ENCODE assay signal across 33 cellular contexts in genomic region chr11:133501643-133502535, GRCh38. TPM values are rescaled to one million over a fixed set of nuclear protein-coding genes. Genes with fewer than 3 reads are reported as not detected.
A peak's percentile ranks its signal among the peaks of the same experiment; 100 is the strongest.
DNase-seq lines count a peak whose midpoint lies in the region; ATAC-seq, FAIRE-seq and TF ChIP-seq lines count a peak whose summit lies in the region.
"Had no signal": no experiment of that assay in that cellular context is flagged by ENCODE, and none has a peak within 500 bp of the region (broad histone marks: within the 10 kb centered on the region; RNA-seq: fewer than 3 reads in every experiment).

No MANE protein-coding gene starts in this region.

- H2BK15ac ChIP-seq in H1 (ENCODE audit: low read length) = no peak overlapping the region

- TF ChIP-seq CTCF in H1 (IDR thresholded peaks at IDR 0.05; ENCODE audit: control extremely low read depth in 1 of 3, insufficient read depth in 1 of 3, low read depth in 1 of 3, low read length in 3 of 3) = no peak
- no peak for TF ChIP-seq CTCF in left lung (IDR thresholded peaks at IDR 0.05)
- TF ChIP-seq CTCF in tibial artery (IDR thresholded peaks at IDR 0.05) = no peak
- no peak for TF ChIP-seq CTCF in MM.1S (IDR thresholded peaks at IDR 0.05; ENCODE audit: low read length)
- no peak for TF ChIP-seq CTCF in CD4-positive, alpha-beta T cell (IDR thresholded peaks at IDR 0.05)

- TF ChIP-seq EP300 in H1 (IDR thresholded peaks at IDR 0.05; ENCODE audit: borderline replicate concordance in 1 of 2, low read depth in 2 of 2, low read length in 2 of 2) = no peak

- no peak for FAIRE-seq in H1 (lab: Jason Lieb, UNC)
- FAIRE-seq: D721Med, endothelial cell of umbilical vein, GM12878 had no signal

- H2AFZ ChIP-seq in H1 (ENCODE audit: low read length) (no peak overlapping the region), MM.1S (ENCODE audit: low read length) (no peak overlapping the region)

- peaks cover 2% of the 10 kb centered on the region; the same call in 1 of the 2 replicates for H3K79me1 ChIP-seq in H1 (ENCODE audit: low read depth, low read length)

- H3K4ac ChIP-seq in H1 (replicated peaks; ENCODE audit: insufficient read length, low read depth, low read length) = no peak overlapping the region

- intact Hi-C loops in left lung (cut with DNase I) (no loop called here), tibial artery (cut with DNase I; ENCODE audit: low total_unique reads) (no loop called here)
- intact Hi-C loops in CD4-positive, alpha-beta T cell (cut with DNase I, micrococcal nuclease) = no loop called here

- no peak overlapping the region for H4K91ac ChIP-seq in H1 (replicated peaks; ENCODE audit: insufficient read length, low read length)

- H2BK5ac ChIP-seq in H1 (ENCODE audit: low read depth, low read length) = 0 out of 2 replicates have a peak overlapping the region, but pooled peaks have one; percentile 19

- TF ChIP-seq POLR2A in H1 (IDR thresholded peaks at IDR 0.05; ENCODE audit: control extremely low read depth in 1 of 2, low read depth in 2 of 2, low read length in 2 of 2) = no peak

- no peaks in the 10 kb centered on the region for H3K9me3 Mint-ChIP-seq in CD4-positive, alpha-beta T cell
- H3K9me3 Mint-ChIP-seq: activated CD4-positive, alpha-beta T cell treated with anti-CD3 and anti-CD28 coated beads, Interleukin-2, amount 10 ng/mL, durations not matched to agents 7 days and 5 days; activated naive CD8-positive, alpha-beta T cell treated with anti-CD3 and anti-CD28 coated beads, Interleukin-2, amount 50 U/mL, for 24 hours; activated T-cell treated with anti-CD3 and anti-CD28 coated beads, Interleukin-2, amount 50 U/mL, for 24 hours; mesothelial cell of epicardium; stimulated activated naive CD8-positive, alpha-beta T cell treated with anti-CD3 and anti-CD28 coated beads, Interleukin-15, Interleukin-2, amounts not matched to agents 100 ng/mL and 50 ng/mL, for 24 hours; T-helper 2 cell treated with Interferon-gamma antibody and Interleukin-4, amounts not matched to agents 5 μg/mL and 100 μg/mL, for 36 hours had no signal

- H3K56ac ChIP-seq in H1 (replicated peaks; ENCODE audit: insufficient read length, low read depth, low read length) = no peak overlapping the region

- H3K9me3 ChIP-seq in H1 (ENCODE audit: insufficient read depth in 2 of 2, low read depth in 1 of 2, low read length in 1 of 2) = no peaks in the 10 kb centered on the region
- no peaks in the 10 kb centered on the region for H3K9me3 ChIP-seq in left lung
- H3K9me3 ChIP-seq in tibial artery = no peaks in the 10 kb centered on the region
- no peaks in the 10 kb centered on the region for H3K9me3 ChIP-seq in MM.1S (replicated peaks; ENCODE audit: insufficient read depth, low read length)
- no peaks in the 10 kb centered on the region for H3K9me3 ChIP-seq in CD4-positive, alpha-beta T cell (ENCODE audit: control insufficient read depth, low read length)
- H3K9me3 ChIP-seq: tibial nerve had no signal

- CTCF ChIA-PET in H1 (lab: Charles Lee; ENCODE audit: partially characterized antibody) = interaction anchor here (0.6 to 1.1 kb wide), 4 partner anchors 35 to 423 kb away, joined by 3 read pairs; no protein-coding TSS in a partner anchor
- CTCF ChIA-PET in CD4-positive, alpha-beta T cell (lab: Charles Lee) = no interaction called here

- H2BK12ac ChIP-seq in H1 (ENCODE audit: low read depth, low read length) = peak overlapping the region; percentile 53; the same call in 1 of the 2 replicates

- no peaks in the 10 kb centered on the region for H3K36me3 Mint-ChIP-seq in CD4-positive, alpha-beta T cell (ENCODE audit: low read depth)
- H3K36me3 Mint-ChIP-seq: mesothelial cell of epicardium; naive thymus-derived CD8-positive, alpha-beta T cell had no signal

- no peak overlapping the region for H3K23ac ChIP-seq in H1 (ENCODE audit: insufficient read length)

- 83% methylated on average over 18 of the region's 24 CpGs; no CpG with 5 or more reads in 1 of the 2 experiments for WGBS in H1 (ENCODE audit: extremely low coverage in 1 of 2, insufficient coverage in 1 of 2, insufficient read length in 1 of 2, insufficient replicate concordance in 2 of 2, low coverage in 1 of 2, low lambda C conversion rate in 2 of 2, missing lambda C conversion rate in 1 of 2), 2 experiments

- H3K27me3 ChIP-seq in H7 (ENCODE audit: control insufficient read depth, insufficient read depth, low read length) (no peaks in the 10 kb centered on the region), H1 (replicated peaks in 1 of 4; ENCODE audit: control insufficient read depth in 3 of 4, extremely low read depth in 1 of 4, insufficient read depth in 3 of 4, low read length in 3 of 4) (no peaks in the 10 kb centered on the region), left lung (peaks cover 0 to 11% of the 10 kb centered on the region in 2 donors), tibial artery (peaks cover 0 to 2% of the 10 kb centered on the region in 2 donors), MM.1S (replicated peaks; ENCODE audit: insufficient read depth, low read length) (no peaks in the 10 kb centered on the region)
- H3K27me3 ChIP-seq in CD4-positive, alpha-beta T cell (ENCODE audit: control insufficient read depth, insufficient read depth, low read length) = no peaks in the 10 kb centered on the region
- H3K27me3 ChIP-seq: tibial nerve had no signal

- H3K36me3 ChIP-seq in H7 (replicated peaks; ENCODE audit: control insufficient read depth, insufficient read depth, low read length) (no peaks in the 10 kb centered on the region), H1 (ENCODE audit: control insufficient read depth in 2 of 4, insufficient read depth in 4 of 4, low read length in 3 of 4) (no peaks in the 10 kb centered on the region), left lung (no peaks in the 10 kb centered on the region), tibial artery (no peaks in the 10 kb centered on the region), MM.1S (replicated peaks; ENCODE audit: insufficient read depth, low read length) (no peaks in the 10 kb centered on the region)
- H3K36me3 ChIP-seq: tibial nerve had no signal

- H3K4me1 Mint-ChIP-seq in CD4-positive, alpha-beta T cell (ENCODE audit: low read depth) = no peaks in the 10 kb centered on the region
- H3K4me1 Mint-ChIP-seq: activated CD4-positive, alpha-beta T cell treated with anti-CD3 and anti-CD28 coated beads, Interleukin-2, amount 10 ng/mL, durations not matched to agents 7 days and 5 days; activated naive CD8-positive, alpha-beta T cell treated with anti-CD3 and anti-CD28 coated beads, Interleukin-2, amount 50 U/mL, for 24 hours; naive thymus-derived CD8-positive, alpha-beta T cell had no signal

- POLR2A ChIA-PET in H1 (lab: Charles Lee; ENCODE audit: partially characterized antibody) = no interaction called here
- POLR2A ChIA-PET in CD4-positive, alpha-beta T cell (lab: Charles Lee) = no interaction called here

- H3K18ac ChIP-seq in H1 (ENCODE audit: extremely low read depth, low read length) = no peak overlapping the region

- H3K4me2 ChIP-seq in H1 (ENCODE audit: insufficient read depth in 1 of 2, low read depth in 2 of 2, low read length in 2 of 2) = no peak overlapping the region
- H3K4me2 ChIP-seq in MM.1S (ENCODE audit: low read depth, low read length) = no peak overlapping the region

- H3K4me1 ChIP-seq in H1 (replicated peaks in 1 of 4; ENCODE audit: control insufficient read depth in 3 of 4, insufficient read depth in 4 of 4, low read length in 3 of 4) (peaks cover 0 to 25% (median 9%) of the 10 kb centered on the region in 4 experiments; a peak in 4 of 7 replicates), left lung (no peaks in the 10 kb centered on the region), tibial artery (peaks cover 0 to 11% (median 4%) of the 10 kb centered on the region in 4 donors), MM.1S (ENCODE audit: low read length) (no peaks in the 10 kb centered on the region)

- H3K27ac ChIP-seq in H1 (ENCODE audit: low read depth, low read length) = no peak overlapping the region
- H3K27ac ChIP-seq in left lung = no peak overlapping the region
- no peak overlapping the region for H3K27ac ChIP-seq in tibial artery
- no peak overlapping the region for H3K27ac ChIP-seq in MM.1S (ENCODE audit: low read length)
- H3K27ac ChIP-seq in CD4-positive, alpha-beta T cell (ENCODE audit: low read depth, low read length) = no peak overlapping the region
- H3K27ac ChIP-seq: dorsolateral prefrontal cortex, skin epidermis, tibial nerve, VCaP had no signal

- no peaks in the 10 kb centered on the region for H3F3A ChIP-seq in MM.1S (ENCODE audit: insufficient read depth, low read length)

- no peak overlapping the region for H2BK120ac ChIP-seq in H1 (replicated peaks; ENCODE audit: low read depth, low read length)

- H2BK20ac ChIP-seq in H1 (ENCODE audit: low read length) = no peak overlapping the region

- peaks cover 4% of the 10 kb centered on the region for H3K27me3 Mint-ChIP-seq in CD4-positive, alpha-beta T cell
- H3K27me3 Mint-ChIP-seq: activated CD4-positive, alpha-beta T cell treated with anti-CD3 and anti-CD28 coated beads, Interleukin-2, amount 10 ng/mL, durations not matched to agents 7 days and 5 days; activated naive CD8-positive, alpha-beta T cell treated with anti-CD3 and anti-CD28 coated beads, Interleukin-2, amount 50 U/mL, for 24 hours; activated T-cell treated with anti-CD3 and anti-CD28 coated beads, Interleukin-2, amount 50 U/mL, for 24 hours; stimulated activated naive CD8-positive, alpha-beta T cell treated with anti-CD3 and anti-CD28 coated beads, Interleukin-15, Interleukin-2, amounts not matched to agents 100 ng/mL and 50 ng/mL, for 24 hours had no signal

- no peak overlapping the region for H3K9ac ChIP-seq in H1 (replicated peaks in 1 of 4; ENCODE audit: extremely low read depth in 1 of 4, low read depth in 3 of 4, low read length in 3 of 4)
- H3K9ac ChIP-seq in MM.1S (ENCODE audit: low read length) = no peak overlapping the region

- peak; percentile 91 for ATAC-seq in left lung
- no peak for ATAC-seq in CD4-positive, alpha-beta T cell (ENCODE audit: poor library complexity)
- ATAC-seq: activated naive CD8-positive, alpha-beta T cell treated with anti-CD3 and anti-CD28 coated beads, Interleukin-2, amount 50 U/mL, for 24 hours; GM12878; naive thymus-derived CD8-positive, alpha-beta T cell; PC-3 had no signal

- H3K79me2 ChIP-seq in H1 (ENCODE audit: control insufficient read depth in 1 of 2, insufficient read depth in 2 of 2, low read length in 2 of 2) = no peaks in the 10 kb centered on the region
- H3K79me2 ChIP-seq in MM.1S (ENCODE audit: low read length) = no peaks in the 10 kb centered on the region

- H2AK5ac ChIP-seq in H1 (ENCODE audit: low read depth, low read length) = no peak overlapping the region

- H3K4me3 Mint-ChIP-seq in CD4-positive, alpha-beta T cell = no peak overlapping the region
- H3K4me3 Mint-ChIP-seq: activated CD4-positive, alpha-beta T cell treated with anti-CD3 and anti-CD28 coated beads, Interleukin-2, amount 10 ng/mL, durations not matched to agents 7 days and 5 days; activated naive CD8-positive, alpha-beta T cell treated with anti-CD3 and anti-CD28 coated beads, Interleukin-2, amount 50 U/mL, for 24 hours; activated T-cell treated with anti-CD3 and anti-CD28 coated beads, Interleukin-2, amount 50 U/mL, for 24 hours; mesothelial cell of epicardium; naive thymus-derived CD8-positive, alpha-beta T cell; stimulated activated naive CD8-positive, alpha-beta T cell treated with anti-CD3 and anti-CD28 coated beads, Interleukin-15, Interleukin-2, amounts not matched to agents 100 ng/mL and 50 ng/mL, for 24 hours; T-helper 2 cell treated with Interferon-gamma antibody and Interleukin-4, amounts not matched to agents 5 μg/mL and 100 μg/mL, for 36 hours had no signal

- no peak overlapping the region for H3K4me3 ChIP-seq in H7 (ENCODE audit: insufficient read depth, low read depth, low read length)
- no peak overlapping the region for H3K4me3 ChIP-seq in H1 (ENCODE audit: extremely low read depth in 1 of 4, insufficient read depth in 2 of 4, low read depth in 3 of 4, low read length in 4 of 4)
- no peak overlapping the region for H3K4me3 ChIP-seq in left lung
- peak overlapping the region; percentile 8 to 21 for H3K4me3 ChIP-seq in tibial artery
- no peak overlapping the region for H3K4me3 ChIP-seq in MM.1S (ENCODE audit: low read length)
- H3K4me3 ChIP-seq: dorsolateral prefrontal cortex, GM12878, skin epidermis, tibial nerve had no signal

- no peak overlapping the region for H3K14ac ChIP-seq in H1 (ENCODE audit: insufficient read length)

- H3K9me2 ChIP-seq in MM.1S (replicated peaks; ENCODE audit: insufficient read depth, low read length) = no peaks in the 10 kb centered on the region

- peak overlapping the region; percentile 22 for H4K8ac ChIP-seq in H1 (ENCODE audit: extremely low read depth, insufficient read depth, low read length)

- no peak for TF ChIP-seq RAD21 in H1 (IDR thresholded peaks at IDR 0.05 in 1 of 2, conservative IDR thresholded peaks at IDR 0.05 in 1 of 2; ENCODE audit: low read depth in 2 of 2, low read length in 2 of 2)

- no peaks in the 10 kb centered on the region; the same call in 1 of the 2 replicates for H3K23me2 ChIP-seq in H1 (ENCODE audit: low read depth, low read length)

- no peak overlapping the region for H3K27ac Mint-ChIP-seq in CD4-positive, alpha-beta T cell
- H3K27ac Mint-ChIP-seq: activated CD4-positive, alpha-beta T cell treated with anti-CD3 and anti-CD28 coated beads, Interleukin-2, amount 10 ng/mL, durations not matched to agents 7 days and 5 days; activated naive CD8-positive, alpha-beta T cell treated with anti-CD3 and anti-CD28 coated beads, Interleukin-2, amount 50 U/mL, for 24 hours; activated T-cell treated with anti-CD3 and anti-CD28 coated beads, Interleukin-2, amount 50 U/mL, for 24 hours; mesothelial cell of epicardium; naive thymus-derived CD8-positive, alpha-beta T cell; stimulated activated naive CD8-positive, alpha-beta T cell treated with anti-CD3 and anti-CD28 coated beads, Interleukin-15, Interleukin-2, amounts not matched to agents 100 ng/mL and 50 ng/mL, for 24 hours; T-helper 2 cell treated with Interferon-gamma antibody and Interleukin-4, amounts not matched to agents 5 μg/mL and 100 μg/mL, for 36 hours had no signal

- no peaks in the 10 kb centered on the region for H4K20me1 ChIP-seq in H1 (replicated peaks in 1 of 2; ENCODE audit: control insufficient read depth in 1 of 2, insufficient read depth in 2 of 2, low read length in 2 of 2)
- H4K20me1 ChIP-seq in MM.1S (ENCODE audit: insufficient read depth, low read length) = no peaks in the 10 kb centered on the region

- DNase-seq in H7 = peak; percentile 47
- peak in 1 of 2 experiments; percentile 49 for DNase-seq in H1 (ENCODE audit: low read depth in 1 of 2, low spot score in 2 of 2)
- peak; percentile 40 to 81 for DNase-seq in left lung
- peak in 1 of 2 donors; percentile 70 for DNase-seq in tibial artery
- DNase-seq in middle frontal gyrus (ENCODE audit: extremely low spot score, low spot score) = no peak
- DNase-seq in MM.1S = no peak
- DNase-seq in CD4-positive, alpha-beta T cell = no peak
- DNase-seq: activated CD4-positive, alpha-beta T cell treated with anti-CD3 and anti-CD28 coated beads, Interleukin-2, amount 10 ng/mL, durations not matched to agents 7 days and 5 days; activated gamma-delta T cell treated with Interleukin-2 at 50 U/mL for 16 hours; activated naive CD8-positive, alpha-beta T cell treated with anti-CD3 and anti-CD28 coated beads, Interleukin-2, amount 50 U/mL, for 24 hours; activated T-cell treated with anti-CD3 and anti-CD28 coated beads, Interleukin-2, amount 50 U/mL, for 24 hours; cerebellar nuclear complex; dorsolateral prefrontal cortex; glutamatergic neuron; kidney glomerular epithelial cell; naive thymus-derived CD8-positive, alpha-beta T cell; NCI-H1694; NCI-H2171; NCI-H510A treated with DMSO at 0.1 percent for 48 hours; NK-92 treated with Interleukin-12 subunit alpha and Interleukin-12 subunit beta, amount 100 ng/mL, for 24 hours; PC-3; SHP77 treated with DMSO at 0.1 percent for 48 hours had no signal

- H4K5ac ChIP-seq in H1 (ENCODE audit: insufficient read length, low read depth, low read length) = no peak overlapping the region

RNA-seq across cellular contexts. Expression of gene OPCML, which starts 30.4 kb away (rescaled TPM):
- total RNA-seq in H7 (2014; rRNA removed; shearing (Covaris generic)) = 0.21 and 0.26 TPM in 2 replicates
- 2.1 and 2.3 TPM in 2 replicates for total RNA-seq in H1 (2021; fragmentation: NEBNext Ultra II Directional; extraction: Animal tissue kit (Norgen Biotek cat#: 25700))
- polyA plus RNA-seq in H1 (2011; rRNA removed) = 3.1 and 7.3 TPM in 2 replicates
- 1.9 TPM for polyA plus RNA-seq in H1 (2011; cell fraction: cytosol; rRNA removed)
- polyA plus RNA-seq in H1 (2011; cell fraction: nucleus; rRNA removed) = 5.7 TPM
- polyA plus RNA-seq in H1 (2012, experiment 1 of 2) = 0.60 to 1.3 TPM (median 0.80 TPM) in 4 replicates
- polyA plus RNA-seq in H1 (2012, experiment 2 of 2) = 0.28 TPM
- polyA plus RNA-seq in H1 (2013, experiment 1 of 2) = 1.1 TPM
- 1.1 TPM for polyA plus RNA-seq in H1 (2013, experiment 2 of 2)
- polyA minus RNA-seq in H1 (2011; rRNA and poly(A)+ RNA removed) = 7.1 and 13.5 TPM in 2 replicates
- polyA minus RNA-seq in H1 (2011; cell fraction: cytosol; rRNA and poly(A)+ RNA removed) = 5.0 TPM
- polyA minus RNA-seq in H1 (2011; cell fraction: nucleus; rRNA and poly(A)+ RNA removed) = 15.1 TPM
- total RNA-seq in left lung = not detected
- total RNA-seq in CD4-positive, alpha-beta T cell = not detected
- total RNA-seq: activated CD4-positive, alpha-beta T cell treated with anti-CD3 and anti-CD28 coated beads, Interleukin-2, amount 10 ng/mL, durations not matched to agents 7 days and 5 days; Daoy; endothelial cell of umbilical vein; GM12878; LHCN-M2; naive thymus-derived CD8-positive, alpha-beta T cell; PC-3 had no signal
- polyA plus RNA-seq: endothelial cell of umbilical vein; naive thymus-derived CD8-positive, alpha-beta T cell had no signal

Comparison
In these comparisons a context has a peak if more than half of its experiments do, and no peak if none do; other contexts are left out.
1. DNase-seq: peak in H7 (single experiment) and left lung (2 of 2); none in middle frontal gyrus (single experiment), MM.1S (single experiment) and CD4-positive, alpha-beta T cell (0 of 10).
2. H3K4me3 ChIP-seq: peak in tibial artery (2 of 2); none in H7 (single experiment), H1 (0 of 4), left lung (0 of 2) and MM.1S (single experiment).